Comparison of ENCODE assay signal across 11 cellular contexts in the genomic region with DNA sequence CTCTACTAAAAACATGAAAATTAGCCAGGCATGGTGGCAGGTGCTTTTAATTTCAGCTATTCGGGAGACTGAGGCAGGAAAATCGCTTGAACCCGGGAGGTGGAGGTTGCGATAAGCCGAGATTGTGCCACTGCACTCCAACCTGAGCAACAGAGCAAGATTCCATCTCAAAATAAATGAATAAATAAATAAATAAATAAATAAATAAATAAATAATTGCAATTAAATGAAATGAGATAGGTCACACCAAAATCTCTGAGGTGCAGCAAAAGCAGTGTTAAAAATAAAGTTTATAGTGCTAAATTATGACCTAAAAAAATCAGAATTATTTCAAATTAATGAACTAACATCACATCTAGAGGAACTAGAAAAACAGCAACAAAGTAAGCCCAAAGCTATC. TPM values are rescaled to one million over a fixed set of nuclear protein-coding genes. Genes with fewer than 3 reads are reported as not detected.
"Had no signal": no experiment of that assay in that cellular context is flagged by ENCODE, and none has a peak within 500 bp of the region (broad histone marks: within the 10 kb centered on the region; RNA-seq: fewer than 3 reads in every experiment).

No MANE protein-coding gene starts in this region.

- H3K4me2 ChIP-seq: KMS-11 had no signal

- H3K27ac ChIP-seq: HL-60, KMS-11 had no signal

- DNase-seq: IMR-90, KBM-7, KG1 had no signal

- H3K4me3 ChIP-seq: K562 had no signal

- FAIRE-seq: HepG2, HTR-8/SVneo, K562 had no signal

- ATAC-seq: HepG2, K562 had no signal

RNA-seq across cellular contexts. Expression of a gene that starts 13.6 kb away (rescaled TPM):
- total RNA-seq: HepG2, HT-29, HT1080, IMR-90, K562 had no signal
- polyA plus RNA-seq: HepG2, IgD-negative memory B cell, IMR-90, K562 had no signal
